In the genomic region with DNA sequence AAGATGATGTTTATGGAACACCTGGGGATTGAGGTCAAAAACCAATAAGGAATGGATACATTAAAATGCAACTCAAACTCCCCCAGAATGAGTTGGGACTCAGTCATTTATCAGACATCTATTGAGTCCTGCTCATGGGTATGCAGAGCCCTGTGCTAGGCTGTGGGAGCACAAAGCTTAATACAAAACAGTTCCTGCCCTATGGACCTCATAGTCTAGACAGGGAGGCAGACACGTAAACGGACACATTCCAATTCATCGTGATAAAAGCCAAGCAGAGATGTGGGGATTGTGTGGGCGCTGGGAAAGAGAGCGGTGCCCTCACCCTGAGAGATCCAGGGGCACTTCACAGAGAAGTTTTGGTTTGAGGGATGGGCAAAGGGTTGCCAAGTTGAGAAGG, we compare ENCODE assay signal across 17 cellular contexts.
DNase-seq lines count a peak whose midpoint lies in the region; ATAC-seq and TF ChIP-seq lines count a peak whose summit lies in the region.
"Had no signal": no experiment of that assay in that cellular context is flagged by ENCODE, and none has a peak within 500 bp of the region (broad histone marks: within the 10 kb centered on the region; RNA-seq: fewer than 3 reads in every experiment).

No MANE protein-coding gene starts in this region.

- peaks cover 15% of the 10 kb centered on the region for H3K4me1 Mint-ChIP-seq in neural crest cell

- H3K27ac Mint-ChIP-seq in neural crest cell (ENCODE audit: unreplicated experiment), result peak overlapping the region; percentile 39
- H3K27ac Mint-ChIP-seq: activated B cell treated with CpG ODN at 0.5 μM for 24 hours; activated CD4-positive, alpha-beta memory T cell treated with anti-CD3 and anti-CD28 coated beads for 36 hours; CD4-positive, alpha-beta T cell had no signal

- ATAC-seq in HG02763 (IDR thresholded peaks at IDR 0.05; ENCODE audit: unreplicated experiment), result no peak
- ATAC-seq: K562 had no signal

- H3K27me3 ChIP-seq in HL-60 (ENCODE audit: insufficient read depth, poor library complexity, severe bottlenecking), result no peaks in the 10 kb centered on the region

- no peak for TF ChIP-seq CTCF in HL-60 (IDR thresholded peaks at IDR 0.05; ENCODE audit: insufficient read depth, low read length)
- TF ChIP-seq CTCF in neural crest cell (conservative IDR thresholded peaks at IDR 0.05), result no peak

- no peaks in the 10 kb centered on the region for H3K27me3 Mint-ChIP-seq in neural crest cell (ENCODE audit: low read depth)
- H3K27me3 Mint-ChIP-seq: activated B cell treated with CpG ODN at 0.5 μM for 24 hours; activated CD4-positive, alpha-beta memory T cell treated with anti-CD3 and anti-CD28 coated beads for 36 hours; CD4-positive, alpha-beta T cell had no signal

- no peak overlapping the region for H3K4me3 Mint-ChIP-seq in neural crest cell
- H3K4me3 Mint-ChIP-seq: activated B cell treated with CpG ODN at 0.5 μM for 24 hours; activated CD4-positive, alpha-beta memory T cell treated with anti-CD3 and anti-CD28 coated beads for 36 hours; CD4-positive, alpha-beta T cell had no signal

- H3K4me3 ChIP-seq in HL-60 (replicated peaks; ENCODE audit: insufficient read depth, low read length), result no peak overlapping the region
- H3K4me3 ChIP-seq: K562 had no signal

- DNase-seq in HL-60 (ENCODE audit: low read depth in 1 of 2, low spot score in 1 of 2), result no peak
- no peak for DNase-seq in caudate nucleus (lab: John Stamatoyannopoulos, UW)
- DNase-seq in neural crest cell (ENCODE audit: low read depth, low spot score), result no peak
- DNase-seq in DMS79 (lab: John Stamatoyannopoulos, UW), result no peak
- DNase-seq in cerebellar nuclear complex (lab: John Stamatoyannopoulos, UW), result no peak
- DNase-seq in OCI-M2 (lab: John Stamatoyannopoulos, UW; ENCODE audit: unreplicated experiment), result no peak
- DNase-seq: activated B cell treated with CpG ODN at 0.5 μM for 24 hours; activated CD4-positive, alpha-beta memory T cell treated with anti-CD3 and anti-CD28 coated beads for 36 hours; activated effector memory CD4-positive, alpha-beta T cell treated with anti-CD3 and anti-CD28 coated beads, Interleukin-2, amount 50 U/mL, for 16 hours; CD4-positive, alpha-beta T cell; mammary epithelial cell; NCI-H146; occipital lobe; T1000 had no signal

- H3K27ac ChIP-seq in HL-60 (replicated peaks), result peak overlapping the region; percentile 56
- H3K27ac ChIP-seq in caudate nucleus (ENCODE audit: low read depth, low read length), result peak overlapping the region; percentile 56
- peak overlapping the region; percentile 61 for H3K27ac ChIP-seq in temporal lobe (ENCODE audit: low read depth, low read length)

- peaks cover 8% of the 10 kb centered on the region for H3K9me3 Mint-ChIP-seq in neural crest cell
- H3K9me3 Mint-ChIP-seq: activated B cell treated with CpG ODN at 0.5 μM for 24 hours; activated CD4-positive, alpha-beta memory T cell treated with anti-CD3 and anti-CD28 coated beads for 36 hours; CD4-positive, alpha-beta T cell had no signal

- H3K36me3 Mint-ChIP-seq in neural crest cell (ENCODE audit: low read depth), result no peaks in the 10 kb centered on the region
- H3K36me3 Mint-ChIP-seq: activated CD4-positive, alpha-beta memory T cell treated with anti-CD3 and anti-CD28 coated beads for 36 hours had no signal
